In the genomic region with DNA sequence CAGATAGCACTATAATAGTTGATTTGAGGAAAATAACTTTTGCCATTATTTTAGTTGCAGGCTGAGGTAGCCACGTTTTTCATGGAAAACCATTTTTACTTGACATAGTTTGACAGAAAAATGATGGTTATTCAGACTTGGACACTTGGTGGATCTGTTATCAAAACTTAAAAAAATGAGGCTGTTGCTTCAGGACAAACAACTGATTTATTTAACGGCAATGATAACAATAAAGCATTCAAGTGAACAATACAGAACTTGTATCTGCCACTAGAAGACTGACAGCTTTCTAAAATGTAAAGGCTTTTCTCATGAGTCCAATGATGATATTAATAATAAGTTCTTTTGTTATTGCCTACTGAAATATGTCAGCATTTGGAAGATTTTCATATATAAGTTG, we compare ENCODE assay signal across 16 cellular contexts.
A peak's percentile ranks its signal among the peaks of the same experiment; 100 is the strongest.
DNase-seq lines count a peak whose midpoint lies in the region.
"Had no signal": no experiment of that assay in that cellular context is flagged by ENCODE, and none has a peak within 500 bp of the region (broad histone marks: within the 10 kb centered on the region; RNA-seq: fewer than 3 reads in every experiment).

No MANE protein-coding gene starts in this region.

- peak; percentile 35 for DNase-seq in COLO829 (ENCODE audit: low spot score)
- no peak for DNase-seq in caudate nucleus (lab: John Stamatoyannopoulos, UW)
- peak; percentile 21 for DNase-seq in medulla oblongata (ENCODE audit: extremely low spot score)
- DNase-seq in superior temporal gyrus (ENCODE audit: extremely low spot score) = peak; percentile 73
- no peak for DNase-seq in NCI-H446 (lab: John Stamatoyannopoulos, UW)
- DNase-seq in occipital lobe (lab: John Stamatoyannopoulos, UW) = no peak
- DNase-seq in DMS 273 (lab: John Stamatoyannopoulos, UW; ENCODE audit: unreplicated experiment) = no peak
- DNase-seq in HT-29 (ENCODE audit: low spot score) = no peak
- DNase-seq: 8988T; Caco-2; CD4-positive, CD25-positive, alpha-beta regulatory T cell; CD8-positive, alpha-beta memory T cell; DMS79 treated with DMSO at 0.1 percent for 48 hours; GF-D8; H9 had no signal

- H3K27ac ChIP-seq in caudate nucleus (ENCODE audit: low read depth, low read length) = peak overlapping the region; percentile 36
- H3K27ac ChIP-seq: BLaER1 treated with 17β-estradiol and CSF1 and Interleukin-3, amounts not matched to agents 10 nM and 100 nM had no signal

Comparison
In these comparisons a context has a peak if more than half of its experiments do, and no peak if none do; other contexts are left out.
1. DNase-seq: peak in COLO829 (single experiment), medulla oblongata (single experiment) and superior temporal gyrus (single experiment); none in caudate nucleus (0 of 61), NCI-H446 (0 of 2), occipital lobe (single experiment), DMS 273 (single experiment) and HT-29 (single experiment).